8 cellular contexts compared by ENCODE assay signal in the genomic region with DNA sequence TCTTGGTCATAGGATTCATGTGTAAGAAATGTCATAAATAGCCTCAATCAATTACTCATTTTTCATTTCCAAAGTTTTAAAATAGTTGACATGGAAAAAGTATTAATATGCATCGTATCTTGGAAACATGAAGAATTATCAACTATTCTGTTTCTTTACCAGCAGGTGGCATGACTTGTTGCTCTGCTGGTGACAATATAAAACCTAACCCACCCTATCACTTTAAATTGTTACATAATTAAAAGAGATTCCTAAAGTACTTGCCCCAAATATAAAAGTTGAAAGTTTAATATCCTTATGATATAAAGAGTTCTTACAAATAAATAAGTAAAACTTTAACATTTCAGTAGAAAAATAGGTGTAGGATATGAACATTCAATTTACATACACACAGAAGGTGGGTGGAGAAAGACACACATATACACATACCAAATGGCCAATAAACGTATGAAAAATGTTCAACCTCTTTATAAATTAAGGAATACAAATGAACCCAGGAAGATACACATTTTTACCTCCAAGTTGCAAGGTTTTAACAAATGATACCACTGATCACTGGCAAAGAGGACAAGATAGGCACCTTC. TPM values are rescaled to one million over a fixed set of nuclear protein-coding genes. Genes with fewer than 3 reads are reported as not detected.
DNase-seq lines count a peak whose midpoint lies in the region; ATAC-seq and TF ChIP-seq lines count a peak whose summit lies in the region.

No MANE protein-coding gene starts in this region.

- POLR2A ChIA-PET in AG04449 (lab: Yijun Ruan, JAX) (no interaction called here), activated B cell treated with CpG ODN at 0.5 μM for 24 hours (lab: Charles Lee) (interaction anchor here (1.3 kb wide), 1 partner anchor 171 kb away, joined by 6 read pairs; no protein-coding TSS in a partner anchor)

- no peak overlapping the region for H3K27ac Mint-ChIP-seq in activated B cell treated with CpG ODN at 0.5 μM for 24 hours

- no peaks in the 10 kb centered on the region for H3K9me3 Mint-ChIP-seq in activated B cell treated with CpG ODN at 0.5 μM for 24 hours

- peak; percentile 57 for ATAC-seq in activated B cell treated with CpG ODN at 0.5 μM for 24 hours (ENCODE audit: low read depth)
- ATAC-seq in HG03432 (IDR thresholded peaks at IDR 0.05; ENCODE audit: unreplicated experiment): no peak

- intact Hi-C loops in activated B cell treated with CpG ODN at 0.5 μM for 24 hours (cut with micrococcal nuclease): loop anchor here (1.0 kb wide), 3 partner anchors 131 to 386 kb away; no protein-coding TSS in a partner anchor

- no peak overlapping the region for H3K4me3 ChIP-seq in AG04449 (ENCODE audit: low read depth, low read length)

- TF ChIP-seq CTCF in AG04449 (IDR thresholded peaks at IDR 0.05; ENCODE audit: insufficient read depth, low read length, missing control alignments) (peak; percentile 13), activated B cell treated with CpG ODN at 0.5 μM for 24 hours (IDR thresholded peaks at IDR 0.05) (no peak)

- H3K36me3 Mint-ChIP-seq in activated B cell treated with CpG ODN at 0.5 μM for 24 hours (ENCODE audit: low read depth): no peaks in the 10 kb centered on the region

- no peak for DNase-seq in AG04449 (ENCODE audit: low read depth, low spot score)
- DNase-seq in H4 (ENCODE audit: low spot score): peak; percentile 31
- no peak for DNase-seq in activated B cell treated with CpG ODN at 0.5 μM for 24 hours
- DNase-seq in kidney tubule cell (ENCODE audit: low spot score): peak; percentile 27
- DNase-seq in hepatic stellate cell (ENCODE audit: low spot score): no peak
- no peak for DNase-seq in NCI-H2081 treated with DMSO at 0.1 percent for 48 hours (lab: John Stamatoyannopoulos, UW)
- DNase-seq in ureter (ENCODE audit: low spot score): no peak

- peaks cover 13% of the 10 kb centered on the region for H3K27me3 Mint-ChIP-seq in activated B cell treated with CpG ODN at 0.5 μM for 24 hours

- no peaks in the 10 kb centered on the region for H3K4me1 Mint-ChIP-seq in activated B cell treated with CpG ODN at 0.5 μM for 24 hours

- CTCF ChIA-PET in AG04449 (lab: Yijun Ruan, JAX): interaction anchor here (0.8 to 1.1 kb wide), 3 partner anchors 10 to 170 kb away, joined by 3 to 6 read pairs (median 3); no protein-coding TSS in a partner anchor
- CTCF ChIA-PET in activated B cell treated with CpG ODN at 0.5 μM for 24 hours (lab: Charles Lee): interaction anchor here (1.0 to 1.2 kb wide), 2 partner anchors 171 to 172 kb away, joined by 6 to 7 read pairs; no protein-coding TSS in a partner anchor

- no peak overlapping the region for H3K4me3 Mint-ChIP-seq in activated B cell treated with CpG ODN at 0.5 μM for 24 hours

RNA-seq across cellular contexts. Expression of gene MAP1B, which starts 30.6 kb away (rescaled TPM):
- total RNA-seq in H4 (2014; rRNA removed; shearing (Covaris generic)): 36.3 and 50.3 TPM in 2 replicates
- total RNA-seq in activated B cell treated with CpG ODN at 0.5 μM for 24 hours: 0.09 and 0.10 TPM in 2 replicates
- total RNA-seq in ureter: 128 TPM

Comparison
In these comparisons a context has a peak if more than half of its experiments do, and no peak if none do; other contexts are left out.
1. DNase-seq: peak in H4 (single experiment) and kidney tubule cell (single experiment); none in AG04449 (single experiment), activated B cell treated with CpG ODN at 0.5 μM for 24 hours (single experiment), hepatic stellate cell (single experiment), NCI-H2081 treated with DMSO at 0.1 percent for 48 hours (single experiment) and ureter (single experiment).
2. RNA of gene MAP1B, which starts 30.6 kb away (total RNA-seq): 128 TPM in ureter (single experiment) and 36.3 to 50.3 TPM in H4; 0.09 to 0.10 TPM in activated B cell treated with CpG ODN at 0.5 μM for 24 hours; every median in the first group is over 10 times any median in the second.